In the genomic region with DNA sequence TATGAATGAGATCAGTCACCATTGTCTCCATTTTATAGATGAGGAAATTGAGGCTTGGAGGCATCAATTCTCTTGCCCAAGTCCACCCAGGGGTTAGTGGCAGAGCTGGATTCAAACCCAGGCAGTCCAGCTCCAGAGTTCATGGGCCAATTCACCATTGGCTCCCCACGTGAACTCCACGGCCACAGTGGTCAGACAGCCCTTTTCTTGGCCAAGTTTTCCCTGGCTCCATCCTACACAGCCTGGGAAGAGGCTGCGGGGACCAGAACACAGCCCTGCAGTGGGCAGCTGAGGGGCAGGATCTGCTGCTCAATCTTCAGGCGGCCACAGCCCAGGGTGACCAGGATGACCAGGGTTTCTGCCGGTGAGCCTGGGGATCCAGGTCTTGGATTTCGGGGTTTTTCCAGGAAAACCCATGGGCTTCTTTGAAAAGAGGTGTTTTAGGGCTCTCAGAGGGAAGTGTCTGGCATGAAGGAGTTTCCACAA, we compare ENCODE assay signal across 1 cellular context.
TF ChIP-seq lines count a peak whose summit lies in the region.

No MANE protein-coding gene starts in this region.

TF ChIP-seq in endothelial cell of umbilical vein, 7 proteins besides CTCF, POLR2A, EP300 and RAD21:
- TF ChIP-seq POLR2AphosphoS5 (IDR thresholded peaks at IDR 0.05; ENCODE audit: insufficient read depth, low read depth, low read length) = no peak
- no peak for TF ChIP-seq FOS (IDR thresholded peaks at IDR 0.05; ENCODE audit: borderline replicate concordance, insufficient read depth, low read length)
- no peak for TF ChIP-seq GATA2 (IDR thresholded peaks at IDR 0.05; ENCODE audit: insufficient read depth, insufficient read length, low read depth, low read length)
- TF ChIP-seq JUN (IDR thresholded peaks at IDR 0.05; ENCODE audit: borderline replicate concordance, insufficient read depth, insufficient read length, low read depth) = no peak
- TF ChIP-seq EZH2 (IDR thresholded peaks at IDR 0.05; ENCODE audit: borderline replicate concordance, low read depth, low read length, severe bottlenecking) = no peak
- TF ChIP-seq, protein P1, sequence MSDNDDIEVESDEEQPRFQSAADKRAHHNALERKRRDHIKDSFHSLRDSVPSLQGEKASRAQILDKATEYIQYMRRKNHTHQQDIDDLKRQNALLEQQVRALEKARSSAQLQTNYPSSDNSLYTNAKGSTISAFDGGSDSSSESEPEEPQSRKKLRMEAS (IDR thresholded peaks at IDR 0.05; ENCODE audit: insufficient read depth, insufficient read length) = no peak
- TF ChIP-seq MYC (IDR thresholded peaks at IDR 0.05; ENCODE audit: low read depth, low read length) = no peak
TF ChIP-seq in endothelial cell of umbilical vein: peak in this region for 0.
